Comparison of ENCODE assay signal across 8 cellular contexts in the genomic region with DNA sequence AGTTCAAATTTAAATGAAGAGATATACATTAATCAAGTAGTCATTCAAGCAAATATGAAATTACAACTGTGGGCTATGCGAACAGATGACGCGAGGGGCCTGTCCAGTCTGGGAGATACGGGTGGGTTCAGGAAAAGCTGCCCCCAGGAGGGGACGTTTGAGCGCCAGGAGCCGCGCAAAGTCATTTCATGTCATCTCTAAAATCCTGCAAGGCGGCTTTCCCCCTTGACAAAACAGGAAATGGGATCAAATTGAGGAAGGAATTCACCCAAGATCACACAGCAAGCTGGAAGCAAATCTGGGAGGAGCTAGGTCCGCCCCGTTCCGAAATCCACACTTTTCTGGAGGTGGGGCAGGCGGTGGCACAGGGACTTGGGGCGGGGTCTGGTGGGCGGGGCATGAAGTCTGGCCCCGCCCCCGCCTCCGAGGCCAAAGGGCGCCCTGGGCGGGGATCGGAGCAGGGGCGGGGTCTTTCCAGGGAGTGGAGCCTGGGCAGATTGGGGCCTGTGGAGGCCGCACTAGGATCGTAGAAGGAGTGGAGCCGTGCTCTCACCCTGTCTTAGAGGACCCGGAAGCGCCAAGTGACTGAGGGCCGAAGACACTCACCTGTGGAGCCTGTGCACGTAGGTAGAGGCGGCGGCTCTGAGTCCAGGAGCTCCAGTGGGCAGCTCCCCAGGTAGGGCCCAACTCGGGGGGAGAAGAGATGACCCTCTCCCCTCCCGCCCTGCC. TPM values are rescaled to one million over a fixed set of nuclear protein-coding genes. Genes with fewer than 3 reads are reported as not detected.
DNase-seq lines count a peak whose midpoint lies in the region; ATAC-seq, FAIRE-seq and TF ChIP-seq lines count a peak whose summit lies in the region.

A gene with protein sequence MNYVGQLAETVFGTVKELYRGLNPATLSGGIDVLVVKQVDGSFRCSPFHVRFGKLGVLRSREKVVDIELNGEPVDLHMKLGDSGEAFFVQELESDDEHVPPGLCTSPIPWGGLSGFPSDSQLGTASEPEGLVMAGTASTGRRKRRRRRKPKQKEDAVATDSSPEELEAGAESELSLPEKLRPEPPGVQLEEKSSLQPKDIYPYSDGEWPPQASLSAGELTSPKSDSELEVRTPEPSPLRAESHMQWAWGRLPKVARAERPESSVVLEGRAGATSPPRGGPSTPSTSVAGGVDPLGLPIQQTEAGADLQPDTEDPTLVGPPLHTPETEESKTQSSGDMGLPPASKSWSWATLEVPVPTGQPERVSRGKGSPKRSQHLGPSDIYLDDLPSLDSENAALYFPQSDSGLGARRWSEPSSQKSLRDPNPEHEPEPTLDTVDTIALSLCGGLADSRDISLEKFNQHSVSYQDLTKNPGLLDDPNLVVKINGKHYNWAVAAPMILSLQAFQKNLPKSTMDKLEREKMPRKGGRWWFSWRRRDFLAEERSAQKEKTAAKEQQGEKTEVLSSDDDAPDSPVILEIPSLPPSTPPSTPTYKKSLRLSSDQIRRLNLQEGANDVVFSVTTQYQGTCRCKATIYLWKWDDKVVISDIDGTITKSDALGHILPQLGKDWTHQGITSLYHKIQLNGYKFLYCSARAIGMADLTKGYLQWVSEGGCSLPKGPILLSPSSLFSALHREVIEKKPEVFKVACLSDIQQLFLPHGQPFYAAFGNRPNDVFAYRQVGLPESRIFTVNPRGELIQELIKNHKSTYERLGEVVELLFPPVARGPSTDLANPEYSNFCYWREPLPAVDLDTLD (plus strand): TSS at position 495 of the 729 bp plus-strand sequence. CDS start 4,983 bp downstream, outside the sequence.

- TF ChIP-seq EP300 in HepG2 (IDR thresholded peaks at IDR 0.05; ENCODE audit: low read depth in 2 of 2, low read length in 2 of 2) (no peak), HepG2 (CRISPR knock-in tag; IDR thresholded peaks at IDR 0.05; ENCODE audit: borderline replicate concordance) (0 out of 2 replicates have a peak, but pooled peaks have one; percentile 33)

- H3K27ac ChIP-seq in dorsolateral prefrontal cortex (peak within 1 kb of the TSS in 34 of 59 donors; percentile 0 to 75 (median 42)), HepG2 (ENCODE audit: extremely low read length, insufficient read depth, low read length) (peak within 1 kb of the TSS; percentile 52)

- peaks cover 5% of the 10 kb centered on the region for H3K79me2 ChIP-seq in HepG2 (ENCODE audit: insufficient read depth, low read length)

- ATAC-seq in HepG2: peak; percentile 92
- ATAC-seq in GM21717 (IDR thresholded peaks at IDR 0.05; ENCODE audit: unreplicated experiment): no peak

- TF ChIP-seq RAD21 in HepG2 (CRISPR knock-in tag; IDR thresholded peaks at IDR 0.05): peak; percentile 79

- H2AFZ ChIP-seq in HepG2 (ENCODE audit: low read length): peak within 1 kb of the TSS; percentile 81

- WGBS in HepG2 (ENCODE audit: low lambda C conversion rate): 2% methylated on average over 33 of the region's 33 CpGs

- peak within 1 kb of the TSS; percentile 93 for H3K4me2 ChIP-seq in HepG2 (ENCODE audit: low read depth, low read length)

- CTCF ChIA-PET in HepG2 (lab: Yijun Ruan, JAX; ENCODE audit: low intra/inter-chr PET ratio, low total read pairs): interaction anchor here (0.7 to 3.6 kb wide), 7 partner anchors 91 to 372 kb away, joined by 3 to 76 read pairs (median 8); no protein-coding TSS in a partner anchor

- H3K27me3 ChIP-seq in dorsolateral prefrontal cortex (no peaks in the 10 kb centered on the region), HepG2 (ENCODE audit: control insufficient read depth in 1 of 2, insufficient read depth in 2 of 2, low read length in 2 of 2) (peaks cover 3 to 12% of the 10 kb centered on the region in 2 experiments; a peak in 4 of 5 replicates)

- TF ChIP-seq POLR2A in H54 (IDR thresholded peaks at IDR 0.05; ENCODE audit: low read depth, low read length) (no peak), HepG2 (IDR thresholded peaks at IDR 0.05; ENCODE audit: insufficient read depth in 1 of 2, low read depth in 2 of 2, low read length in 2 of 2) (peak; percentile 94 to 95)

- peak in 26 of 56 donors; percentile 0 to 62 (median 14) for TF ChIP-seq CTCF in dorsolateral prefrontal cortex (IDR thresholded peaks at IDR 0.05 in 54 of 56, conservative IDR thresholded peaks at IDR 0.05 in 2 of 56; ENCODE audit: low read depth in 1 of 56, partially characterized antibody in 56 of 56)
- peak; percentile 94 for TF ChIP-seq CTCF in HepG2 (CRISPR knock-in tag; IDR thresholded peaks at IDR 0.05)

- DNase-seq in CD1c-positive myeloid dendritic cell (ENCODE audit: extremely low spot score) (peak; percentile 91), H54 (ENCODE audit: insufficient read length, low spot score) (peak; percentile 81), NCI-H2196 (lab: John Stamatoyannopoulos, UW; ENCODE audit: unreplicated experiment) (peak; percentile 92), dorsolateral prefrontal cortex (peak in 2 of 10 donors; percentile 18 to 52), HepG2 (ENCODE audit: low spot score) (peak; percentile 92)
- DNase-seq in activated CD4-positive, alpha-beta T cell treated with anti-CD3 and anti-CD28 coated beads for 4 hours: peak; percentile 44 to 50
- DNase-seq in stimulated activated CD4-positive, alpha-beta T cell treated with anti-CD3 and anti-CD28 coated beads, Interleukin-2, amount 100 ng/mL, for 48 hours: peak; percentile 53 to 71

- H3K4me1 ChIP-seq in HepG2 (ENCODE audit: insufficient read depth, low read length): peaks cover 40% of the 10 kb centered on the region

- no peaks in the 10 kb centered on the region for H3K36me3 ChIP-seq in HepG2 (replicated peaks in 1 of 2; ENCODE audit: control insufficient read depth in 1 of 2, insufficient read depth in 2 of 2, low read length in 2 of 2)

- FAIRE-seq in H54 (lab: Jason Lieb, UNC) (no peak), HepG2 (lab: Jason Lieb, UNC) (peak; percentile 80)

- POLR2A ChIA-PET in HepG2 (lab: Yijun Ruan, JAX): interaction anchor here (0.6 to 2.3 kb wide), 19 partner anchors 9 to 1167 kb away, joined by 3 to 18 read pairs (median 4); a partner anchor contains a TSS

- in situ Hi-C loops in HepG2 (cut with HindIII; ENCODE audit: extremely low pct_ligation_motif_present, low pct_unique_long_range_greater_than_20kb): loop anchor here (5.0 kb wide), 2 partner anchors 168 to 373 kb away; no protein-coding TSS in a partner anchor

- H4K20me1 ChIP-seq in HepG2 (ENCODE audit: insufficient read depth, low read length): peaks cover 4% of the 10 kb centered on the region; the same call in 1 of the 2 replicates

- H3K9me3 ChIP-seq in HepG2 (ENCODE audit: low read length): no peaks in the 10 kb centered on the region

- no TSS peak for BruUV-seq in HepG2 (replicated peaks; lab: Mats Ljungman, UMichigan)

- H3K4me3 ChIP-seq in dorsolateral prefrontal cortex: peak within 1 kb of the TSS; percentile 12 to 65 (median 46)
- peak within 1 kb of the TSS; percentile 68 to 91 (median 76) for H3K4me3 ChIP-seq in HepG2 (replicated peaks in 1 of 3; ENCODE audit: insufficient read depth in 1 of 3, low read depth in 2 of 3, low read length in 3 of 3)

- peak within 1 kb of the TSS; percentile 76 for H3K9ac ChIP-seq in HepG2 (ENCODE audit: insufficient read depth, low read depth, low read length)

- intact Hi-C loops in dorsolateral prefrontal cortex (cut with DNase I) (loop anchor here (1.0 to 5.0 kb wide), 4 partner anchors 93 to 373 kb away; a partner anchor contains a TSS), HepG2 (cut with micrococcal nuclease; ENCODE audit: unreplicated experiment) (loop anchor here (1.0 to 5.0 kb wide), 8 partner anchors 18 to 372 kb away; no protein-coding TSS in a partner anchor)

TF ChIP-seq in HepG2, 621 proteins besides CTCF, POLR2A, EP300 and RAD21 (continues in another document):
- TF ChIP-seq ZNF672 (CRISPR knock-in tag; IDR thresholded peaks at IDR 0.05) (no peak), ONECUT2 (CRISPR knock-in tag; IDR thresholded peaks at IDR 0.05) (no peak), NR2F1 (CRISPR knock-in tag; IDR thresholded peaks at IDR 0.05) (peak; percentile 59 to 66), MTA1 (CRISPR knock-in tag; IDR thresholded peaks at IDR 0.05; ENCODE audit: borderline replicate concordance) (no peak), ZNF441 (CRISPR knock-in tag; IDR thresholded peaks at IDR 0.05; ENCODE audit: borderline replicate concordance) (peak; percentile 84)

RNA-seq across cellular contexts. Expression of the gene that starts here (rescaled TPM):
- total RNA-seq in dorsolateral prefrontal cortex: 10 to 100 TPM in 7 of 120 experiments, 1 to 10 TPM in 112, under 1 TPM in 1; 0.87 to 11.8 (median 4.5) TPM
- 3.5 and 14.2 TPM in 2 replicates for total RNA-seq in HepG2 (2016; rRNA removed; fragmentation: Illumina TruSeq; extraction: Trizol)
- 1.1 and 1.2 TPM in 2 replicates for total RNA-seq in HepG2 (2016; cell fraction: cytosol; rRNA removed; fragmentation: Illumina TruSeq; extraction: Trizol; ENCODE audit: low read depth)
- total RNA-seq in HepG2 (2016; cell fraction: insoluble cytoplasmic fraction; rRNA removed; fragmentation: Illumina TruSeq; extraction: Trizol): 2.8 and 12.1 TPM in 2 replicates
- total RNA-seq in HepG2 (2016; cell fraction: membrane; rRNA removed; fragmentation: Illumina TruSeq; extraction: Trizol): 1.00 and 1.4 TPM in 2 replicates
- 17.9 and 18.2 TPM in 2 replicates for total RNA-seq in HepG2 (2016; cell fraction: nucleus; rRNA removed; fragmentation: Illumina TruSeq; extraction: Trizol)
- polyA plus RNA-seq in HepG2 (2011; rRNA removed): 28.6 and 43.6 TPM in 2 replicates
- polyA plus RNA-seq in HepG2 (2011; cell fraction: cytosol; rRNA removed): 3.2 and 4.6 TPM in 2 replicates
- 337 and 399 TPM in 2 replicates for polyA plus RNA-seq in HepG2 (2011; cell fraction: nucleus; rRNA removed)
- polyA plus RNA-seq in HepG2 (2012): 15.0 and 15.8 TPM in 2 replicates
- 0.34 and 0.35 TPM in 2 replicates for polyA plus RNA-seq in HepG2 (2016; cell fraction: cytosol; fragmentation: Illumina TruSeq; extraction: Trizol; ENCODE audit: low read depth)
- 1.9 and 3.7 TPM in 2 replicates for polyA plus RNA-seq in HepG2 (2016; cell fraction: insoluble cytoplasmic fraction; fragmentation: Illumina TruSeq; extraction: Trizol; ENCODE audit: low read depth)
- polyA plus RNA-seq in HepG2 (2016; cell fraction: membrane; fragmentation: Illumina TruSeq; extraction: Trizol; ENCODE audit: low read depth): 0.42 and 0.58 TPM in 2 replicates
- 71.3 and 85.0 TPM in 2 replicates for polyA plus RNA-seq in HepG2 (2016; cell fraction: nucleus; fragmentation: Illumina TruSeq; extraction: Trizol; ENCODE audit: insufficient read depth, low read depth)
- 5.4 and 16.3 TPM in 2 replicates for polyA minus RNA-seq in HepG2 (2011; rRNA and poly(A)+ RNA removed; ENCODE audit: low replicate concordance)
- 4.1 and 4.4 TPM in 2 replicates for polyA minus RNA-seq in HepG2 (2011; cell fraction: cytosol; rRNA and poly(A)+ RNA removed)
- polyA minus RNA-seq in HepG2 (2011; cell fraction: nucleus; rRNA and poly(A)+ RNA removed): 35.8 and 39.4 TPM in 2 replicates
